Comparison of ENCODE assay signal across 8 cellular contexts in genomic region chr4:169270156-169270809, GRCh38. TPM values are rescaled to one million over a fixed set of nuclear protein-coding genes. Genes with fewer than 3 reads are reported as not detected.
DNase-seq lines count a peak whose midpoint lies in the region; ATAC-seq, FAIRE-seq and TF ChIP-seq lines count a peak whose summit lies in the region.

No MANE protein-coding gene starts in this region.

- peaks cover 68% of the 10 kb centered on the region for H3K27me3 Mint-ChIP-seq in activated naive CD8-positive, alpha-beta T cell treated with anti-CD3 and anti-CD28 coated beads, Interleukin-2, amount 10 ng/mL, durations not matched to agents 7 days and 5 days

- H3K4me1 ChIP-seq in BLaER1, result peaks cover 44% of the 10 kb centered on the region
- peaks cover 0 to 48% (median 21%) of the 10 kb centered on the region in 12 donors for H3K4me1 ChIP-seq in heart left ventricle
- peaks cover 13 to 42% (median 34%) of the 10 kb centered on the region in 3 donors for H3K4me1 ChIP-seq in pancreas

- H3K4me2 ChIP-seq in BLaER1, result peak overlapping the region; percentile 90

- ATAC-seq in GM18511 (IDR thresholded peaks at IDR 0.05; ENCODE audit: unreplicated experiment) (peak; percentile 49), HG02938 (IDR thresholded peaks at IDR 0.05; ENCODE audit: unreplicated experiment) (peak; percentile 39), heart left ventricle (peak; percentile 35 to 82 (median 73)), pancreas (peak; percentile 74 to 83 (median 80))
- peak; percentile 77 for ATAC-seq in activated naive CD8-positive, alpha-beta T cell treated with anti-CD3 and anti-CD28 coated beads, Interleukin-2, amount 10 ng/mL, durations not matched to agents 7 days and 5 days (ENCODE audit: low read depth)

- no peak for FAIRE-seq in pancreas (lab: Jason Lieb, UNC)

- WGBS in heart left ventricle, 4 donors, result 0% methylated on average over 37 to 56 of the region's 56 CpGs
- WGBS in pancreas, 2 donors, result 0 to 1% methylated on average over 55 to 56 of the region's 56 CpGs

- intact Hi-C loops in heart left ventricle (cut with DNase I), result loop anchor here in 9 of 10 donors (2.0 to 10.0 kb wide), 19 partner anchors 37 to 263 kb away; partner anchors contain the start of gene CBR4 (in 1 of the 9)
- intact Hi-C loops in pancreas (cut with DNase I), result loop anchor here in 1 of 3 donors (10.0 kb wide), 1 partner anchor 255 kb away; the partner anchor contains the start of gene CBR4

- H3K27ac Mint-ChIP-seq in activated naive CD8-positive, alpha-beta T cell treated with anti-CD3 and anti-CD28 coated beads, Interleukin-2, amount 10 ng/mL, durations not matched to agents 7 days and 5 days, result no peak overlapping the region

- no peaks in the 10 kb centered on the region for H3K9me3 Mint-ChIP-seq in activated naive CD8-positive, alpha-beta T cell treated with anti-CD3 and anti-CD28 coated beads, Interleukin-2, amount 10 ng/mL, durations not matched to agents 7 days and 5 days

- H3K4me3 Mint-ChIP-seq in activated naive CD8-positive, alpha-beta T cell treated with anti-CD3 and anti-CD28 coated beads, Interleukin-2, amount 10 ng/mL, durations not matched to agents 7 days and 5 days, result peak overlapping the region; percentile 82

- no peaks in the 10 kb centered on the region for H3K9me3 ChIP-seq in BLaER1
- H3K9me3 ChIP-seq in heart left ventricle, result no peaks in the 10 kb centered on the region
- no peaks in the 10 kb centered on the region for H3K9me3 ChIP-seq in pancreas

- H3K27me3 ChIP-seq in BLaER1 (no peaks in the 10 kb centered on the region), heart left ventricle (no peaks in the 10 kb centered on the region), pancreas (no peaks in the 10 kb centered on the region)

- POLR2A ChIA-PET in activated naive CD8-positive, alpha-beta T cell treated with anti-CD3 and anti-CD28 coated beads, Interleukin-2, amount 10 ng/mL, durations not matched to agents 7 days and 5 days (lab: Charles Lee), result no interaction called here

- peak in 1 of 12 donors; percentile 21 for TF ChIP-seq CTCF in heart left ventricle (IDR thresholded peaks at IDR 0.05)
- peak in 1 of 4 donors; percentile 6 for TF ChIP-seq CTCF in pancreas (IDR thresholded peaks at IDR 0.05)

- H4K20me1 ChIP-seq in BLaER1, result peaks cover 15% of the 10 kb centered on the region

- peak; percentile 53 for DNase-seq in NCI-H2171 treated with DMSO at 0.1 percent for 48 hours (lab: John Stamatoyannopoulos, UW)
- DNase-seq in activated naive CD8-positive, alpha-beta T cell treated with anti-CD3 and anti-CD28 coated beads, Interleukin-2, amount 10 ng/mL, durations not matched to agents 7 days and 5 days, result peak; percentile 62
- peak; percentile 70 to 88 (median 79) for DNase-seq in heart left ventricle
- DNase-seq in pancreas, result peak; percentile 75 to 88 (median 80)
- DNase-seq in kidney glomerular epithelial cell (lab: John Stamatoyannopoulos, UW), result no peak

- H3K36me3 ChIP-seq in BLaER1 (0 out of 2 replicates have a peak, but pooled peaks cover 5% of the 10 kb centered on the region), heart left ventricle (no peaks in the 10 kb centered on the region), pancreas (no peaks in the 10 kb centered on the region)

- H3K36me3 Mint-ChIP-seq in activated naive CD8-positive, alpha-beta T cell treated with anti-CD3 and anti-CD28 coated beads, Interleukin-2, amount 10 ng/mL, durations not matched to agents 7 days and 5 days, result no peaks in the 10 kb centered on the region

- H3K4me1 Mint-ChIP-seq in activated naive CD8-positive, alpha-beta T cell treated with anti-CD3 and anti-CD28 coated beads, Interleukin-2, amount 10 ng/mL, durations not matched to agents 7 days and 5 days, result peaks cover 5% of the 10 kb centered on the region

- TF ChIP-seq POLR2A in heart left ventricle (IDR thresholded peaks at IDR 0.05), result no peak

- peak overlapping the region; percentile 91 for H3K9ac ChIP-seq in BLaER1

- H3K27ac ChIP-seq in BLaER1 (peak overlapping the region; percentile 93), heart left ventricle (peak overlapping the region; percentile 87 to 95 (median 92)), pancreas (peak overlapping the region; percentile 92 to 97 (median 94))

- H3K4me3 ChIP-seq in BLaER1 (peak overlapping the region; percentile 90), heart left ventricle (peak overlapping the region; percentile 73 to 99 (median 92)), pancreas (peak overlapping the region; percentile 79 to 96 (median 94))

RNA-seq across cellular contexts. Expression of gene SH3RF1, which starts 0.5 kb away (rescaled TPM):
- total RNA-seq in activated naive CD8-positive, alpha-beta T cell treated with anti-CD3 and anti-CD28 coated beads, Interleukin-2, amount 10 ng/mL, durations not matched to agents 7 days and 5 days, result under 1 TPM in 1 of 2 experiments, not detected in 1; 0.14 TPM
- total RNA-seq in heart left ventricle (10 to 100 TPM in 5 of 9 donors, 1 to 10 TPM in 4; 7.1 to 17.2 (median 10.2) TPM), pancreas (10 to 100 TPM; 10.2 to 30.6 (median 15.1) TPM)
- polyA plus RNA-seq in heart left ventricle (1 to 10 TPM; 1.7 to 6.6 TPM), pancreas (1 to 10 TPM; 4.0 to 5.6 TPM)

Comparison
In these comparisons a context has a peak if more than half of its experiments do, and no peak if none do; other contexts are left out.
1. RNA of gene SH3RF1, which starts 0.5 kb away (total RNA-seq): 10.2 to 30.6 TPM in pancreas and 7.1 to 17.2 TPM in heart left ventricle; 0.14 TPM in activated naive CD8-positive, alpha-beta T cell treated with anti-CD3 and anti-CD28 coated beads, Interleukin-2, amount 10 ng/mL, durations not matched to agents 7 days and 5 days; every median in the first group is over 4 times any median in the second.
2. Peak in every context shown above with its lines, with median percentiles within 50 percentile points of each other: H3K27ac ChIP-seq, H3K4me3 ChIP-seq and ATAC-seq.